In the genomic region with DNA sequence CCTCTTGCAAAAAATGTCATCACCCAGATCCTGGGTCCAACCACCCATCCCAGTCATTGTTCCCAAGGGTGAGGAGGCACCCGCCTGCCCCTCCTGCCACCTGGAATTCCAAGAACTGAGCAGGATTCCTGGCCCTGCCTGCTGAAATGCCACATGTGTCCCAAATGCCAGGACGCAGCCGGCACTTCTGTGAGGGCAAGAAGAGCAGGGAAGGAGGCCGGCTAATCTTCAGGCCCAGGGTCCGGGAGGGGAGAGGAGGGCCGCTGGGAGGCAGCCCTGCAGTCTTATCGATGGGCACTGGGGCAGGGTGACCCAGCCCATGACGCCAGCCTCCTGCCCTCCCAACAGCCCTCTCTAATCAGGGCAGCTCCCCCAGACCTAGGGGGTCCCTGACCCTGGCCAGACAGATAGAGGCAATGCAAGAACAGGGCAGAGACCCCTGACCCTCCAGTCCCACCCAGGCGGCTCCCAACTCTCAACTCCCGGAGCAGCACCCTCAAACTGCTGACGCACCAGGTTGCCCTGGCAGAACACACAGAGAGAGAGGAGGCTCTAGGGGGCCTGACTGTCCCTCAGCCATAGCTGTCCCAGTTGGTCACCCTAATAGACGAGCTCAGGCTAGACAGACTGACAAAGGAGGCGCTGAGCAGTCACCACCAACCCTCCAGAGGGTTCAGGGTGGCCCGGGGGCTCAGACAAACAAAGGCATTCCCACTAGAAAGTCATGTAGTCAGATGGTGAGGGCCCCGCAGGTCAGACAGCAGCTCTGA, we compare ENCODE assay signal across 8 cellular contexts. TPM values are rescaled to one million over a fixed set of nuclear protein-coding genes. Genes with fewer than 3 reads are reported as not detected.
DNase-seq lines count a peak whose midpoint lies in the region; ATAC-seq, FAIRE-seq and TF ChIP-seq lines count a peak whose summit lies in the region.

No MANE protein-coding gene starts in this region.

- no peak for FAIRE-seq in astrocyte (lab: Jason Lieb, UNC)

- H3K4me3 Mint-ChIP-seq in astrocyte (ENCODE audit: unreplicated experiment), result peak overlapping the region; percentile 99
- peak overlapping the region; percentile 85 for H3K4me3 Mint-ChIP-seq in memory B cell

- peaks cover 57% of the 10 kb centered on the region for H3K79me2 ChIP-seq in astrocyte (ENCODE audit: insufficient read depth, low read length)

- H3K4me1 ChIP-seq in heart left ventricle, result peaks cover 0 to 54% (median 28%) of the 10 kb centered on the region in 12 donors
- peaks cover 28% of the 10 kb centered on the region for H3K4me1 ChIP-seq in astrocyte (ENCODE audit: insufficient read depth, low read length)
- H3K4me1 ChIP-seq in upper lobe of left lung, result peaks cover 21 to 48% (median 39%) of the 10 kb centered on the region in 4 donors

- H3K36me3 ChIP-seq in heart left ventricle (peaks cover 0 to 4% (median 0%) of the 10 kb centered on the region in 9 donors), astrocyte (ENCODE audit: insufficient read depth, low read length) (no peaks in the 10 kb centered on the region), upper lobe of left lung (peaks cover 0 to under 1% (median 0%) of the 10 kb centered on the region in 4 donors)

- peak overlapping the region; percentile 98 for H3K4me2 ChIP-seq in astrocyte (ENCODE audit: low read length)

- H3K9ac ChIP-seq in astrocyte (ENCODE audit: low read length), result peak overlapping the region; percentile 87

- peak overlapping the region; percentile 85 for H3K27ac Mint-ChIP-seq in astrocyte (ENCODE audit: unreplicated experiment)
- peak overlapping the region; percentile 80 for H3K27ac Mint-ChIP-seq in memory B cell

- H3K27me3 Mint-ChIP-seq in astrocyte (ENCODE audit: low read depth, unreplicated experiment) (no peaks in the 10 kb centered on the region), memory B cell (no peaks in the 10 kb centered on the region)

- H3K27ac ChIP-seq in heart left ventricle (peak overlapping the region in 2 of 12 donors; percentile 2 to 4), astrocyte (ENCODE audit: low read depth, low read length) (no peak overlapping the region), upper lobe of left lung (peak overlapping the region in 2 of 4 donors; percentile 88 to 89)

- H3K9me3 ChIP-seq in heart left ventricle (no peaks in the 10 kb centered on the region), astrocyte (ENCODE audit: insufficient read depth, low read depth, low read length) (no peaks in the 10 kb centered on the region), upper lobe of left lung (no peaks in the 10 kb centered on the region)

- H3K27me3 ChIP-seq in heart left ventricle (no peaks in the 10 kb centered on the region), astrocyte (ENCODE audit: insufficient read depth, low read length) (no peaks in the 10 kb centered on the region), upper lobe of left lung (no peaks in the 10 kb centered on the region)

- H3K36me3 Mint-ChIP-seq in astrocyte (ENCODE audit: low read depth, unreplicated experiment) (peaks cover 13% of the 10 kb centered on the region), memory B cell (peaks cover 1% of the 10 kb centered on the region)

- ATAC-seq in heart left ventricle, result no peak
- ATAC-seq in Right ventricle myocardium inferior, result no peak
- no peak for ATAC-seq in memory B cell (ENCODE audit: low read depth)
- ATAC-seq in upper lobe of left lung (ENCODE audit: low FRiP score in 2 of 2), result no peak

- H3K4me1 Mint-ChIP-seq in astrocyte (ENCODE audit: low read depth, unreplicated experiment), result peaks cover 25% of the 10 kb centered on the region
- peaks cover 37% of the 10 kb centered on the region for H3K4me1 Mint-ChIP-seq in memory B cell

- H2AFZ ChIP-seq in astrocyte (ENCODE audit: low read depth, low read length), result no peak overlapping the region

- 75 to 83% (median 77%) methylated on average over 13 to 15 of the region's 15 CpGs for WGBS in heart left ventricle, 4 donors
- WGBS in upper lobe of left lung, 2 donors, result 74 to 79% methylated on average over 7 to 12 of the region's 15 CpGs

- no peak for TF ChIP-seq POLR2A in heart left ventricle (IDR thresholded peaks at IDR 0.05)
- TF ChIP-seq POLR2A in upper lobe of left lung (IDR thresholded peaks at IDR 0.05), result no peak

- H3K9me3 Mint-ChIP-seq in astrocyte (ENCODE audit: unreplicated experiment) (no peaks in the 10 kb centered on the region), memory B cell (no peaks in the 10 kb centered on the region)

- no peak for DNase-seq in heart left ventricle
- no peak for DNase-seq in Right ventricle myocardium inferior (ENCODE audit: missing footprints)
- DNase-seq in astrocyte (ENCODE audit: low read depth), result no peak
- no peak for DNase-seq in memory B cell (ENCODE audit: low spot score in 2 of 2)
- no peak for DNase-seq in upper lobe of left lung
- no peak for DNase-seq in anterior cingulate cortex (lab: John Stamatoyannopoulos, UW)
- no peak for DNase-seq in stimulated activated CD4-positive, alpha-beta T cell treated with anti-CD3 and anti-CD28 coated beads, Interleukin-12 subunit alpha, Interleukin-12 subunit beta, amount 100 ng/mL, for 4 hours
- no peak for DNase-seq in GF-D8 (lab: John Stamatoyannopoulos, UW)

- no peak for TF ChIP-seq EP300 in upper lobe of left lung (IDR thresholded peaks at IDR 0.05)

- TF ChIP-seq CTCF in heart left ventricle (IDR thresholded peaks at IDR 0.05), result no peak
- no peak for TF ChIP-seq CTCF in astrocyte (IDR thresholded peaks at IDR 0.05; ENCODE audit: insufficient read depth, low read depth, low read length)
- no peak for TF ChIP-seq CTCF in upper lobe of left lung (IDR thresholded peaks at IDR 0.05)

- intact Hi-C loops in heart left ventricle (cut with DNase I) (loop anchor here in 5 of 10 donors (2.0 to 10.0 kb wide), 5 partner anchors 17 to 159 kb away; partner anchors contain the start of genes HMG20B (in 2 of the 5) and FZR1 (in 1 of the 5)), Right ventricle myocardium inferior (cut with DNase I) (loop anchor here (2.0 kb wide), 1 partner anchor 17 kb away; the partner anchor contains the start of gene HMG20B)

- H4K20me1 ChIP-seq in astrocyte (ENCODE audit: insufficient read depth, low read length), result peaks cover 50% of the 10 kb centered on the region

- H3K4me3 ChIP-seq in heart left ventricle (peak overlapping the region in 10 of 12 donors; percentile 66 to 99 (median 88)), astrocyte (ENCODE audit: insufficient read depth, low read depth, low read length) (peak overlapping the region; percentile 89), upper lobe of left lung (peak overlapping the region in 3 of 4 donors; percentile 98 to 99 (median 99))

RNA-seq across cellular contexts. Expression of gene MFSD12, which starts 1.5 kb away (rescaled TPM):
- total RNA-seq in heart left ventricle (10 to 100 TPM; 15.7 to 62.8 (median 23.4) TPM), Right ventricle myocardium inferior (23.7 TPM), astrocyte (181 and 201 TPM in 2 replicates), upper lobe of left lung (100 to 1,000 TPM in 2 of 6 donors, 10 to 100 TPM in 4; 44.2 to 178 (median 96.0) TPM)
- 10 to 100 TPM; 19.0 to 51.8 TPM for polyA plus RNA-seq in heart left ventricle

RNA-seq across cellular contexts. Expression of gene TEKTIP1, which starts 16.9 kb away (rescaled TPM):
- total RNA-seq in heart left ventricle (1 to 10 TPM in 3 of 9 donors, under 1 TPM in 3, not detected in 3; 0.63 to 1.8 (median 0.93) TPM), Right ventricle myocardium inferior (not detected), astrocyte (0.68 TPM in 1 of 2 replicates, not detected in the other), upper lobe of left lung (1 to 10 TPM in 3 of 6 donors, not detected in 3; 1.6 to 7.3 (median 6.2) TPM)
- not detected for polyA plus RNA-seq in heart left ventricle

RNA-seq across cellular contexts. Expression of gene HMG20B, which starts 16.9 kb away (rescaled TPM):
- total RNA-seq in heart left ventricle (10 to 100 TPM; 24.8 to 65.6 (median 35.4) TPM), Right ventricle myocardium inferior (37.0 TPM), astrocyte (55.9 and 63.8 TPM in 2 replicates), upper lobe of left lung (100 to 1,000 TPM in 2 of 6 donors, 10 to 100 TPM in 4; 79.5 to 183 (median 85.9) TPM)
- polyA plus RNA-seq in heart left ventricle, result 10 to 100 TPM; 48.8 to 68.6 TPM

RNA-seq across cellular contexts. Expression of gene GIPC3, which starts 29.4 kb away (rescaled TPM):
- total RNA-seq in heart left ventricle, result 1 to 10 TPM in 8 of 9 donors, under 1 TPM in 1; 1.00 to 3.3 (median 2.1) TPM
- 1 to 10 TPM; 1.2 TPM for polyA plus RNA-seq in heart left ventricle
- 2.7 TPM for total RNA-seq in Right ventricle myocardium inferior
- 0.09 and 0.10 TPM in 2 replicates for total RNA-seq in astrocyte
- total RNA-seq in upper lobe of left lung, result 1 to 10 TPM in 5 of 6 donors, under 1 TPM in 1; 0.91 to 5.2 (median 1.4) TPM

RNA-seq across cellular contexts. Expression of gene FZR1, which starts 49.7 kb away (rescaled TPM):
- total RNA-seq in heart left ventricle (10 to 100 TPM; 15.4 to 41.0 (median 26.4) TPM), Right ventricle myocardium inferior (19.4 TPM), astrocyte (47.0 and 51.8 TPM in 2 replicates), upper lobe of left lung (100 to 1,000 TPM in 1 of 6 donors, 10 to 100 TPM in 5; 19.9 to 110 (median 37.5) TPM)
- 10 to 100 TPM; 13.9 to 23.5 TPM for polyA plus RNA-seq in heart left ventricle
